ENCODE assay signal across 8 cellular contexts in genomic region chr1:68232354-68233148, GRCh38. TPM values are rescaled to one million over a fixed set of nuclear protein-coding genes. Genes with fewer than 3 reads are reported as not detected.
DNase-seq lines count a peak whose midpoint lies in the region; ATAC-seq, FAIRE-seq and TF ChIP-seq lines count a peak whose summit lies in the region.

TSS of gene WLS (minus strand) at chr1:68232523. CDS start at chr1:68232299, 224 bp downstream.

- H3K4me2 ChIP-seq in astrocyte (ENCODE audit: low read length), result peak within 1 kb of the TSS; percentile 87

- H3K27ac Mint-ChIP-seq in astrocyte (ENCODE audit: unreplicated experiment), result peak within 1 kb of the TSS; percentile 90
- no peak within 1 kb of the TSS for H3K27ac Mint-ChIP-seq in activated T-helper 1 cell treated with anti-CD3 and anti-CD28 coated beads, Interleukin-12 subunit alpha, Interleukin-12 subunit beta, Interleukin-2, Interleukin-4 antibody, amounts not matched to agents 30 ng/mL and 10 ng/mL and 1 ng/mL, durations not matched to agents 14 hours and 24 hours and 36 hours

- H3K4me3 ChIP-seq in astrocyte (ENCODE audit: insufficient read depth, low read depth, low read length) (peak within 1 kb of the TSS; percentile 100), right atrium auricular region (peak within 1 kb of the TSS; percentile 76 to 79)

- H3K27me3 ChIP-seq in astrocyte (ENCODE audit: insufficient read depth, low read length) (no peaks in the 10 kb centered on the region), right atrium auricular region (no peaks in the 10 kb centered on the region)

- H3K27ac ChIP-seq in astrocyte (ENCODE audit: low read depth, low read length) (peak within 1 kb of the TSS; percentile 79), right atrium auricular region (peak within 1 kb of the TSS; percentile 85 to 91)

- H3K4me3 Mint-ChIP-seq in astrocyte (ENCODE audit: unreplicated experiment), result peak within 1 kb of the TSS; percentile 97
- H3K4me3 Mint-ChIP-seq in activated T-helper 1 cell treated with anti-CD3 and anti-CD28 coated beads, Interleukin-12 subunit alpha, Interleukin-12 subunit beta, Interleukin-2, Interleukin-4 antibody, amounts not matched to agents 30 ng/mL and 10 ng/mL and 1 ng/mL, durations not matched to agents 14 hours and 24 hours and 36 hours, result no peak within 1 kb of the TSS

- H3K9ac ChIP-seq in ES-I3 (ENCODE audit: low read depth, low read length), result peak within 1 kb of the TSS; percentile 96
- H3K9ac ChIP-seq in astrocyte (ENCODE audit: low read length), result peak within 1 kb of the TSS; percentile 95

- no peaks in the 10 kb centered on the region for H3K9me3 ChIP-seq in ES-I3 (ENCODE audit: control insufficient read depth, insufficient read depth, low read length)
- H3K9me3 ChIP-seq in astrocyte (ENCODE audit: insufficient read depth, low read depth, low read length), result no peaks in the 10 kb centered on the region
- H3K9me3 ChIP-seq in right atrium auricular region, result no peaks in the 10 kb centered on the region

- no peaks in the 10 kb centered on the region for H3K36me3 Mint-ChIP-seq in astrocyte (ENCODE audit: low read depth, unreplicated experiment)
- H3K36me3 Mint-ChIP-seq in activated T-helper 1 cell treated with anti-CD3 and anti-CD28 coated beads, Interleukin-12 subunit alpha, Interleukin-12 subunit beta, Interleukin-2, Interleukin-4 antibody, amounts not matched to agents 30 ng/mL and 10 ng/mL and 1 ng/mL, durations not matched to agents 14 hours and 24 hours and 36 hours (ENCODE audit: low read depth), result no peaks in the 10 kb centered on the region

- H3K4me1 ChIP-seq in ES-I3 (ENCODE audit: insufficient read depth, low read length), result peaks cover 14% of the 10 kb centered on the region
- peaks cover 13% of the 10 kb centered on the region for H3K4me1 ChIP-seq in astrocyte (ENCODE audit: insufficient read depth, low read length)
- H3K4me1 ChIP-seq in right atrium auricular region, result peaks cover 0 to 25% of the 10 kb centered on the region in 2 donors

- peaks cover 25% of the 10 kb centered on the region for H3K27me3 Mint-ChIP-seq in astrocyte (ENCODE audit: low read depth, unreplicated experiment)
- peaks cover 54% of the 10 kb centered on the region for H3K27me3 Mint-ChIP-seq in activated T-helper 1 cell treated with anti-CD3 and anti-CD28 coated beads, Interleukin-12 subunit alpha, Interleukin-12 subunit beta, Interleukin-2, Interleukin-4 antibody, amounts not matched to agents 30 ng/mL and 10 ng/mL and 1 ng/mL, durations not matched to agents 14 hours and 24 hours and 36 hours (ENCODE audit: insufficient read depth)

- peaks cover 30% of the 10 kb centered on the region for H4K20me1 ChIP-seq in astrocyte (ENCODE audit: insufficient read depth, low read length)

- H3K9me3 Mint-ChIP-seq in astrocyte (ENCODE audit: unreplicated experiment), result no peaks in the 10 kb centered on the region
- H3K9me3 Mint-ChIP-seq in activated T-helper 1 cell treated with anti-CD3 and anti-CD28 coated beads, Interleukin-12 subunit alpha, Interleukin-12 subunit beta, Interleukin-2, Interleukin-4 antibody, amounts not matched to agents 30 ng/mL and 10 ng/mL and 1 ng/mL, durations not matched to agents 14 hours and 24 hours and 36 hours, result no peaks in the 10 kb centered on the region

- peak; percentile 58 for DNase-seq in NCI-H2029 (lab: John Stamatoyannopoulos, UW)
- peak; percentile 74 for DNase-seq in astrocyte (ENCODE audit: low read depth)
- peak; percentile 73 for DNase-seq in right atrium auricular region (ENCODE audit: low spot score)
- DNase-seq in posterior cingulate gyrus, result peak; percentile 68 to 96 (median 80)
- no peak for DNase-seq in activated T-helper 1 cell treated with anti-CD3 and anti-CD28 coated beads, Interleukin-12 subunit alpha, Interleukin-12 subunit beta, Interleukin-2, Interleukin-4 antibody, amounts not matched to agents 30 ng/mL and 10 ng/mL and 1 ng/mL, durations not matched to agents 14 hours and 24 hours and 36 hours (ENCODE audit: low spot score)
- DNase-seq in activated gamma-delta T cell treated with Interleukin-2 at 50 U/mL for 16 hours, result no peak

- intact Hi-C loops in posterior cingulate gyrus (cut with DNase I), result loop anchor here (5.0 kb wide), 1 partner anchor 110 kb away; no protein-coding TSS in a partner anchor
- intact Hi-C loops in activated T-helper 1 cell treated with anti-CD3 and anti-CD28 coated beads, Interleukin-12 subunit alpha, Interleukin-12 subunit beta, Interleukin-2, Interleukin-4 antibody, amounts not matched to agents 30 ng/mL and 10 ng/mL and 1 ng/mL, durations not matched to agents 14 hours and 24 hours and 36 hours (cut with micrococcal nuclease), result no loop called here

- H3K36me3 ChIP-seq in ES-I3 (ENCODE audit: insufficient read depth, low read length) (no peaks in the 10 kb centered on the region), astrocyte (ENCODE audit: insufficient read depth, low read length) (no peaks in the 10 kb centered on the region), right atrium auricular region (no peaks in the 10 kb centered on the region)

- peaks cover 21% of the 10 kb centered on the region for H3K4me1 Mint-ChIP-seq in astrocyte (ENCODE audit: low read depth, unreplicated experiment)
- peaks cover 7% of the 10 kb centered on the region for H3K4me1 Mint-ChIP-seq in activated T-helper 1 cell treated with anti-CD3 and anti-CD28 coated beads, Interleukin-12 subunit alpha, Interleukin-12 subunit beta, Interleukin-2, Interleukin-4 antibody, amounts not matched to agents 30 ng/mL and 10 ng/mL and 1 ng/mL, durations not matched to agents 14 hours and 24 hours and 36 hours (ENCODE audit: low read depth)

- peak within 1 kb of the TSS; percentile 59 for H2AFZ ChIP-seq in astrocyte (ENCODE audit: low read depth, low read length)

- FAIRE-seq in astrocyte (lab: Jason Lieb, UNC), result no peak

- no peak for ATAC-seq in HG03108 (IDR thresholded peaks at IDR 0.05; ENCODE audit: unreplicated experiment)

- H3K79me2 ChIP-seq in astrocyte (ENCODE audit: insufficient read depth, low read length), result peaks cover 47% of the 10 kb centered on the region

- TF ChIP-seq CTCF in astrocyte (IDR thresholded peaks at IDR 0.05; ENCODE audit: insufficient read depth, low read depth, low read length) (peak; percentile 10), right atrium auricular region (IDR thresholded peaks at IDR 0.05) (no peak)

RNA-seq across cellular contexts. Expression of gene WLS, which starts in this region (rescaled TPM):
- total RNA-seq in astrocyte (171 and 187 TPM in 2 replicates), right atrium auricular region (10 to 100 TPM; 51.0 to 55.8 TPM)
- total RNA-seq in activated T-helper 1 cell treated with anti-CD3 and anti-CD28 coated beads, Interleukin-12 subunit alpha, Interleukin-12 subunit beta, Interleukin-2, Interleukin-4 antibody, amounts not matched to agents 30 ng/mL and 10 ng/mL and 1 ng/mL, durations not matched to agents 14 hours and 24 hours and 36 hours, result 0.70 TPM in 1 of 2 replicates, not detected in the other

Comparison
In these comparisons a context has a peak if more than half of its experiments do, and no peak if none do; other contexts are left out.
1. RNA of gene WLS (total RNA-seq): 171 to 187 TPM in astrocyte and 51.0 to 55.8 TPM in right atrium auricular region; 0.70 TPM in activated T-helper 1 cell treated with anti-CD3 and anti-CD28 coated beads, Interleukin-12 subunit alpha, Interleukin-12 subunit beta, Interleukin-2, Interleukin-4 antibody, amounts not matched to agents 30 ng/mL and 10 ng/mL and 1 ng/mL, durations not matched to agents 14 hours and 24 hours and 36 hours; every median in the first group is over 10 times any median in the second.
2. DNase-seq: peak in NCI-H2029 (single experiment), astrocyte (single experiment), right atrium auricular region (single experiment) and posterior cingulate gyrus (10 of 10); none in activated T-helper 1 cell treated with anti-CD3 and anti-CD28 coated beads, Interleukin-12 subunit alpha, Interleukin-12 subunit beta, Interleukin-2, Interleukin-4 antibody, amounts not matched to agents 30 ng/mL and 10 ng/mL and 1 ng/mL, durations not matched to agents 14 hours and 24 hours and 36 hours (single experiment) and activated gamma-delta T cell treated with Interleukin-2 at 50 U/mL for 16 hours (single experiment).